In genomic region chr3:184323696-184324095, GRCh38 we compare ENCODE assay signal across 2 cellular contexts.
TF ChIP-seq lines count a peak whose summit lies in the region.

No MANE protein-coding gene starts in this region.

TF ChIP-seq in liver, 16 proteins besides CTCF, POLR2A, EP300 and RAD21:
- peak; percentile 54 to 72 for TF ChIP-seq RXRA (IDR thresholded peaks at IDR 0.05)
- TF ChIP-seq ZBTB33 (IDR thresholded peaks at IDR 0.05) = no peak
- no peak for TF ChIP-seq ATF3 (IDR thresholded peaks at IDR 0.05)

TF ChIP-seq in HepG2, 621 proteins besides CTCF, POLR2A, EP300 and RAD21:
- TF ChIP-seq FOXC1 (CRISPR knock-in tag; IDR thresholded peaks at IDR 0.05; ENCODE audit: borderline replicate concordance) = no peak
- TF ChIP-seq HNRNPH1 (optimal IDR thresholded peaks at IDR 0.05; ENCODE audit: low read depth, low read length) = no peak
- TF ChIP-seq FOXK2 (IDR thresholded peaks at IDR 0.05) = no peak
- no peak for TF ChIP-seq STAT6 (CRISPR knock-in tag; IDR thresholded peaks at IDR 0.05; ENCODE audit: borderline replicate concordance)
- no peak for TF ChIP-seq ZSCAN30 (CRISPR knock-in tag; IDR thresholded peaks at IDR 0.05)
- TF ChIP-seq ZNF724P (CRISPR knock-in tag; IDR thresholded peaks at IDR 0.05; ENCODE audit: borderline replicate concordance) = no peak
